ENCODE assay signal across 8 cellular contexts in the genomic region with DNA sequence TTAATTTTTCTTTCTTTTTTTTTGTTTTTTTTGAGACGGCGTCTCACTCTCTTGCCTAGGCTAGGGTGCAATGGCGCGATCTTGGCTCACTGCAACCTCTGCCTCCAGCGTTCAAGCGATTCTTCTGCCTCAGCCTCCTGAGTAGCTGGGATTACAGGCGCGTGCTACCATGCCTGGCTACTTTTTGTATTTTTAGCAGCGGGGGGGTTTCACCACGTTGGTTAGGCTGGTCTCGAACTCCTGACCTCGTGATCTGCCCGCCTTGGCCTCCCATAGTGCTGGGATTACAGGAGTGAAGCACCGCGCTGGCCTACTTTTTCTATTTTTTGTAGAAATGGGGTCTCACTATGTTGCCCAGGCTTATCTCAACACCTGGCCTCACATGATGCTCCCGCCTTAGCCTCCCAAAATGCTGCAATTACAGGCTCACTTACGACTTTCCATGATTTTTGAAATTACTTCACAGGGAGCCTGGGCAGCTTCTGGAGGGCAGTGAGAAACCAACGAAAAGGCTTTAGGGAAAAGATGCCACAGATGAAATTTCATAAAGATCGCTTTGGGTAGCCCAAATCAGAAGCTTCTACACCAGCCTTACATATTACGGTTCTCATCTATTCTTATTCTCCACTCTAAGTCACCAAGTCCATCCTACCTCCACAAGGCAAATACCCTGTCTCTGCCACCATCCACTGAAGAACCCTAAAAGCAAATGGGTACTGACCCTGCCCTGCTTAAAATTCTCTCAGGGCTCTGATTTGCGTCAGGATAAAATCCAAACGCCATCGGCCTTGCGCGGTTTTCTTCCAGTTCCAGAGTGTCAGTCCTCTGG.
DNase-seq lines count a peak whose midpoint lies in the region; ATAC-seq and TF ChIP-seq lines count a peak whose summit lies in the region.

No MANE protein-coding gene starts in this region.

- TF ChIP-seq CTCF in GM13977 (IDR thresholded peaks at IDR 0.05; ENCODE audit: extremely low read depth, insufficient read depth, missing control alignments), result no peak

- H3K9me3 ChIP-seq in muscle layer of duodenum (ENCODE audit: control insufficient read depth in 1 of 2, low read length in 2 of 2), result no peaks in the 10 kb centered on the region

- peak overlapping the region; percentile 90 for H3K4me3 Mint-ChIP-seq in dendritic cell treated with granulocyte-macrophage colony-stimulating factor and Interleukin-4, amounts not matched to agents 40 ng/mL and 50 ng/mL, for 4 days

- peaks cover 9 to 17% of the 10 kb centered on the region in 2 donors for H3K4me1 ChIP-seq in muscle layer of duodenum (ENCODE audit: control insufficient read depth in 1 of 2, insufficient read depth in 2 of 2, low read length in 2 of 2)

- intact Hi-C loops in dendritic cell treated with granulocyte-macrophage colony-stimulating factor and Interleukin-4, amounts not matched to agents 40 ng/mL and 50 ng/mL, for 4 days (cut with micrococcal nuclease), result no loop called here

- H3K4me1 Mint-ChIP-seq in dendritic cell treated with granulocyte-macrophage colony-stimulating factor and Interleukin-4, amounts not matched to agents 40 ng/mL and 50 ng/mL, for 4 days (ENCODE audit: low read depth), result peaks cover 50% of the 10 kb centered on the region

- H3K27me3 ChIP-seq in muscle layer of duodenum (ENCODE audit: low read depth, low read length), result no peaks in the 10 kb centered on the region

- no peaks in the 10 kb centered on the region for H3K9me3 Mint-ChIP-seq in dendritic cell treated with granulocyte-macrophage colony-stimulating factor and Interleukin-4, amounts not matched to agents 40 ng/mL and 50 ng/mL, for 4 days

- in situ Hi-C loops in GM13977 (cut with MboI; ENCODE audit: low pct_unique_long_range_greater_than_20kb, low sequenced_read_pairs, unreplicated experiment), result no loop called here

- peaks cover 7 to 30% of the 10 kb centered on the region in 2 donors for H3K36me3 ChIP-seq in muscle layer of duodenum (ENCODE audit: control insufficient read depth in 1 of 2, insufficient read depth in 2 of 2, low read length in 2 of 2)

- H3K36me3 Mint-ChIP-seq in dendritic cell treated with granulocyte-macrophage colony-stimulating factor and Interleukin-4, amounts not matched to agents 40 ng/mL and 50 ng/mL, for 4 days (ENCODE audit: low read depth), result peaks cover 40% of the 10 kb centered on the region

- H3K27ac ChIP-seq in muscle layer of duodenum (ENCODE audit: low read length), result peak overlapping the region; percentile 88

- no peak for ATAC-seq in GM21423 (IDR thresholded peaks at IDR 0.05; ENCODE audit: unreplicated experiment)
- no peak for ATAC-seq in HG03442 (IDR thresholded peaks at IDR 0.05; ENCODE audit: unreplicated experiment)

- peak overlapping the region; percentile 71 to 84 for H3K4me3 ChIP-seq in muscle layer of duodenum (ENCODE audit: low read depth in 1 of 2, low read length in 2 of 2)

- no peaks in the 10 kb centered on the region for H3K27me3 Mint-ChIP-seq in dendritic cell treated with granulocyte-macrophage colony-stimulating factor and Interleukin-4, amounts not matched to agents 40 ng/mL and 50 ng/mL, for 4 days

- peak overlapping the region; percentile 98 for H3K27ac Mint-ChIP-seq in dendritic cell treated with granulocyte-macrophage colony-stimulating factor and Interleukin-4, amounts not matched to agents 40 ng/mL and 50 ng/mL, for 4 days

- peak; percentile 23 for DNase-seq in GM13977 (ENCODE audit: low spot score)
- DNase-seq in NCI-H2227 treated with DMSO at 0.1 percent for 48 hours (lab: John Stamatoyannopoulos, UW), result peak; percentile 78
- no peak for DNase-seq in islet precursor cell
- no peak for DNase-seq in OCI-M2 (lab: John Stamatoyannopoulos, UW; ENCODE audit: unreplicated experiment)

Comparison
In these comparisons a context has a peak if more than half of its experiments do, and no peak if none do; other contexts are left out.
1. DNase-seq: peak in GM13977 (single experiment) and NCI-H2227 treated with DMSO at 0.1 percent for 48 hours (single experiment); none in islet precursor cell (single experiment) and OCI-M2 (single experiment).